Comparison of ENCODE assay signal across 9 cellular contexts in the genomic region with DNA sequence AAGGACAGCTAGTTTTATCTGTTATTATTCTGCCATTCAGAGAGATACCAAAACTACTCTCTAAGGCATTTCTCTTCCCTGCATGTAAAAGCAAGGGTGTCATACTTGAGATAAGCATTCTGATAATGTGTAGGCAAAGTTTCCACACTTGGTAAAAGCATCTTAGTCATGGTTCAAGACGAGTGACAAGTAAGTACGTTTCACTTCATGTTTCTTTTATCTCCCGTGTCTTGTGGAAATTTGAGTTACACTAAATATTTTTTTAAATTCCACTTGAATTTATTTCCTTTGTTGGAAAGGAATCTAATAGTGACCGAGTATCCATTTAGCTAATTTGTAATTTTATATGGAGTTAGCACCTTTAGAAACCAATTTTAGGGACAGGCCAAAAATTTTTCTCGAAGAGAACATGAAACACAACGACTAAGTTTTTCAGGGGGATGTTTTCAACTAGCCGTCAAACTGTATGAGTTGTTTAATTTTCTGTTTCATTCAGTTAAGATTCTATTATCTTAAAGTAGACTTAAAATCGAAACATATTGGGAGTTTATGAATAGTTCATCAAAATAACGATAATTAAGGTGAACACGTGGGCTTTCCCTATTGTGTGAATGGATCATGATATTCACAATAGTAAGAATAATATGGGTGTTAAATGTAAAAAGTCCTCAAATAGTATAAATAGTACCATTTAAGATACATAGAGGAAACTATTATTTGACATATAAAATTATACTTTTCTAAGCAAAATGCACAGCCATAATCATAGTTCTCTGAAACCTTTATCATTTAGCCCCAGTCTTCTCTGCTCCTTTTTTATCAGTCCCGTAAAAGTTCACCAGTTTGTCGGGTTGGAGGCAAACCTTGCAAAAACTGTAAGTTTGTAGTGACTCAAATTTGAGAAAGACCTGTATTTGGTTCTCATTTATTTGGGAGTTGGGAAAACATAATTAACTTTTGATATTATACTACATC.
DNase-seq lines count a peak whose midpoint lies in the region; ATAC-seq and TF ChIP-seq lines count a peak whose summit lies in the region.
"Had no signal": no experiment of that assay in that cellular context is flagged by ENCODE, and none has a peak within 500 bp of the region (broad histone marks: within the 10 kb centered on the region; RNA-seq: fewer than 3 reads in every experiment).

No MANE protein-coding gene starts in this region.

- ATAC-seq in HG02885 (IDR thresholded peaks at IDR 0.05; ENCODE audit: poor library complexity, unreplicated experiment) (peak; percentile 15), HG03565 (IDR thresholded peaks at IDR 0.05; ENCODE audit: unreplicated experiment) (no peak), GM21529 (IDR thresholded peaks at IDR 0.05; ENCODE audit: unreplicated experiment) (no peak)

- peak overlapping the region; percentile 83 for H3K4me3 ChIP-seq in ACC112 (ENCODE audit: low read depth, low read length)

- H3K36me3 ChIP-seq in ACC112 (ENCODE audit: insufficient read depth, low read length): no peaks in the 10 kb centered on the region

- no peaks in the 10 kb centered on the region for H3K79me2 ChIP-seq in ACC112 (ENCODE audit: control insufficient read depth, insufficient read depth, low read length, unreplicated experiment)

- H3K4me1 ChIP-seq in ACC112 (ENCODE audit: control insufficient read depth, insufficient read depth, low read length, unreplicated experiment): peaks cover 10% of the 10 kb centered on the region

- no peak overlapping the region for H2AFZ ChIP-seq in ACC112 (ENCODE audit: low read length, unreplicated experiment)

- H3K27ac ChIP-seq in ACC112 (ENCODE audit: low read depth, low read length) (peak overlapping the region; percentile 17; the same call in 1 of the 2 replicates), VCaP (peak overlapping the region; percentile 83)

- H3K27me3 ChIP-seq in ACC112 (ENCODE audit: insufficient read depth, low read length): no peaks in the 10 kb centered on the region

- DNase-seq in kidney tubule cell (ENCODE audit: low spot score): peak; percentile 5
- DNase-seq in GM10266 (ENCODE audit: extremely low spot score): no peak
- no peak for DNase-seq in NCI-H2196 (lab: John Stamatoyannopoulos, UW; ENCODE audit: unreplicated experiment)
- DNase-seq: SHP77 had no signal

- no peak for TF ChIP-seq CTCF in VCaP (conservative IDR thresholded peaks at IDR 0.05)
- no peak for TF ChIP-seq CTCF in GM10266 (IDR thresholded peaks at IDR 0.05; ENCODE audit: control insufficient read depth, insufficient read depth, low read depth, missing control alignments)
